ENCODE assay signal across 1 cellular context in the genomic region with DNA sequence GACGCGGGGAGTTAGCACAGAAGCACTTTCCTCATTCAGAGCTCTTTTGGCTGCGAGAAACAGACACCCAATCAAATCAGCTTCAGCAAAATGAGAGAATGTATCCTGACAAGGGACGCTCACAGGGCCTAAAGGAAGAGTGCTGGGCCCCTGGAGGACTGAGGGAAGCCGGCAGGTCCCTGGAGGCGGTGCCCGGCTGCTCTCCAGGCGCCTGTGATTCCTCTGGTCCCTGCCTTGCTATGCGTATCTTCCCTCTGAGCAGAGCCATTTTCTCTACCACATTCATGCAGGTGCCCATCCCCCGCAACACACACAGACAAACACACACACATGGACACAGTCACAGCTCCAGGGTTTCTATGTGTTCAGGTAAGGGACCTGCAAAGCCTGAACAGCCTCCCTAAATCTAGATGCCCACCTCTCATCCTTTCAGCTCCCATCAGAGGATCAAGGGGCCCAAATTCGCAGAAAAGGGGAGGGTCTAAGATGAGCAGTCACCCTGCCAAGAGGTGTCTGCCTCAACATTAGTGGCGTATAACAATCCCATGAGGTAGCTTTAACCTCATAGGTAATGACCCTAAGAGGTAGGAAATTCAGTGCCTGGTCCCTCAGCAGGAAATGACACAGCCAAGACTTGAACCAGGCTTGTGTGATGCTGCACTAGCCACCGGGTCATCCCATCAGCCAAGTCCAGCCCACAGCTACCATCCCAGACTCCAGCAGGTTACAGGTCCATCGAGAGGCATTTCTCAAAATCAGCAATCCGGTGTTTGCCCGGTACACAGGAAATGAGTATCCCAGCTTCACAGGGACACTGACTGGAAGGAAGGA.
TF ChIP-seq lines count a peak whose summit lies in the region.

No MANE protein-coding gene starts in this region.

TF ChIP-seq in H1, 55 proteins besides CTCF, POLR2A, EP300 and RAD21:
- TF ChIP-seq HDAC6 (IDR thresholded peaks at IDR 0.05; ENCODE audit: low read depth, low read length) (no peak), KDM4A (IDR thresholded peaks at IDR 0.05; ENCODE audit: low read depth, low read length, severe bottlenecking) (peak; percentile 17), RBBP5 (IDR thresholded peaks at IDR 0.05; ENCODE audit: borderline replicate concordance, low read depth, low read length) (no peak), TAF1 (IDR thresholded peaks at IDR 0.05; ENCODE audit: low read depth, low read length) (0 out of 2 replicates have a peak, but pooled peaks have one; percentile 35), YY1 (IDR thresholded peaks at IDR 0.05; ENCODE audit: low read depth, low read length) (0 out of 2 replicates have a peak, but pooled peaks have one; percentile 33)
